Comparison of ENCODE assay signal across 17 cellular contexts in the genomic region with DNA sequence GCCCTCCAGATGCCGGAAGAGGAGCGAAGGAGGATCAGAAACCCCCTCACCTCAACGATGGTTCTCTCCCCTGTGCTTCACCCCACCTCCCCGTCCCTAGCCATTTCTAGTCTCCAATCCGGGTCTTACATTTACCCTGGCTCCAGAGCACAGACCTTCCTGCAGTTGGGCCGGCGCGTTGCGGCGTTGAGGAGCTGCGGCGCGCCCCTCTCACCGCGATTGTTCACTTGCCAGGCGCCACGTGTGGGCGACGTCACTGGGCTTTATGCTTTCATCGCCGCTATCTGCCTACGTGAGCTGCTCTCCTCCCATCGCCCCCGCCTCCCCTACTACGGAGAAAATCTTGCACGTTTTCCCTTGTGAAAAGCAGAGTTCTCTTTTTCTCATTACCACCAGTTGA. TPM values are rescaled to one million over a fixed set of nuclear protein-coding genes. Genes with fewer than 3 reads are reported as not detected.
A peak's percentile ranks its signal among the peaks of the same experiment; 100 is the strongest.
DNase-seq lines count a peak whose midpoint lies in the region; ATAC-seq and TF ChIP-seq lines count a peak whose summit lies in the region.
"Had no signal": no experiment of that assay in that cellular context is flagged by ENCODE, and none has a peak within 500 bp of the region (broad histone marks: within the 10 kb centered on the region; RNA-seq: fewer than 3 reads in every experiment).

A gene with protein sequence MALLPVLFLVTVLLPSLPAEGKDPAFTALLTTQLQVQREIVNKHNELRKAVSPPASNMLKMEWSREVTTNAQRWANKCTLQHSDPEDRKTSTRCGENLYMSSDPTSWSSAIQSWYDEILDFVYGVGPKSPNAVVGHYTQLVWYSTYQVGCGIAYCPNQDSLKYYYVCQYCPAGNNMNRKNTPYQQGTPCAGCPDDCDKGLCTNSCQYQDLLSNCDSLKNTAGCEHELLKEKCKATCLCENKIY (minus strand): TSS at position 198 of the 400 bp plus-strand sequence. CDS start 4,347 bp downstream, outside the sequence.

- in situ Hi-C loops in G401 (cut with HindIII; ENCODE audit: low sequenced_read_pairs), result no loop called here

- H3K9me3 ChIP-seq in H9 (ENCODE audit: control insufficient read depth, low read depth, low read length), result no peaks in the 10 kb centered on the region
- no peaks in the 10 kb centered on the region for H3K9me3 ChIP-seq in suprapubic skin
- H3K9me3 ChIP-seq: BLaER1 treated with 17β-estradiol and CSF1 and Interleukin-3, amounts not matched to agents 10 nM and 100 nM had no signal

- no peak within 1 kb of the TSS for H3K4me3 Mint-ChIP-seq in H9

- TF ChIP-seq EP300 in suprapubic skin (IDR thresholded peaks at IDR 0.05), result no peak

- H3K4me1 Mint-ChIP-seq in H9, result no peaks in the 10 kb centered on the region

- H3K4me1 ChIP-seq in H9 (ENCODE audit: insufficient read depth, low read length) (no peaks in the 10 kb centered on the region), suprapubic skin (no peaks in the 10 kb centered on the region)
- H3K4me1 ChIP-seq: BLaER1 treated with 17β-estradiol and CSF1 and Interleukin-3, amounts not matched to agents 10 nM and 100 nM had no signal

- DNase-seq in H9 (peak; percentile 58), NCI-H510A (lab: John Stamatoyannopoulos, UW) (peak; percentile 69), head of caudate nucleus (peak in 27 of 42 donors; percentile 1 to 57 (median 12)), suprapubic skin (ENCODE audit: low spot score in 2 of 2) (no peak), G401 (ENCODE audit: low spot score) (no peak), GM03348 (ENCODE audit: low spot score) (no peak)
- DNase-seq: activated CD4-positive, alpha-beta T cell treated with anti-CD3 and anti-CD28 coated beads for 1 hour; effector CD4-positive, alpha-beta T cell; mesendoderm; SHP77; stimulated activated naive CD4-positive, alpha-beta T cell treated with Interleukin-2 at 50 U/mL for 16 hours had no signal

- H2BK15ac ChIP-seq in H9 (ENCODE audit: low read depth, low read length), result no peak within 1 kb of the TSS

- H3K27ac ChIP-seq in H9 (ENCODE audit: insufficient read length, low read depth, low read length) (no peak within 1 kb of the TSS), suprapubic skin (no peak within 1 kb of the TSS)
- H3K27ac ChIP-seq: BLaER1 treated with 17β-estradiol and CSF1 and Interleukin-3, amounts not matched to agents 10 nM and 100 nM; cardiac muscle cell; skin epidermis had no signal

- no peak within 1 kb of the TSS for H4K5ac ChIP-seq in H9 (ENCODE audit: insufficient read length, low read depth, low read length)

- no CpG with 5 or more reads among the region's 26 CpGs for WGBS in H9 (ENCODE audit: extremely low coverage, insufficient read length, low lambda C conversion rate)
- WGBS in suprapubic skin, result 55% methylated on average over 25 of the region's 26 CpGs

- no peak within 1 kb of the TSS for H2AFZ ChIP-seq in H9 (ENCODE audit: low read length)

- no peak for TF ChIP-seq CTCF in H9 (conservative IDR thresholded peaks at IDR 0.05)
- TF ChIP-seq CTCF in suprapubic skin (IDR thresholded peaks at IDR 0.05), result no peak

- H3K9me3 Mint-ChIP-seq in H9, result peaks cover 5 to 11% of the 10 kb centered on the region in 2 experiments; a peak in 4 of 5 replicates

- H3K79me2 ChIP-seq in H9 (ENCODE audit: insufficient read depth, low read length), result no peaks in the 10 kb centered on the region

- no peak for TF ChIP-seq POLR2A in suprapubic skin (IDR thresholded peaks at IDR 0.05)

- no peak within 1 kb of the TSS for H2BK120ac ChIP-seq in H9 (ENCODE audit: low read depth, low read length, poor library complexity, severe bottlenecking)

- no peak within 1 kb of the TSS for H3K4me2 ChIP-seq in H9 (ENCODE audit: insufficient read depth, insufficient read length, low read length)
- H3K4me2 ChIP-seq: BLaER1 treated with 17β-estradiol and CSF1 and Interleukin-3, amounts not matched to agents 10 nM and 100 nM had no signal

- H3K79me1 ChIP-seq in H9 (ENCODE audit: insufficient read depth, low read depth, low read length, poor library complexity, severe bottlenecking), result no peaks in the 10 kb centered on the region

- H2BK5ac ChIP-seq in H9 (ENCODE audit: insufficient read length, low read length), result no peak within 1 kb of the TSS

- no peak within 1 kb of the TSS for H3K27ac Mint-ChIP-seq in H9
- H3K27ac Mint-ChIP-seq: activated naive CD4-positive, alpha-beta T cell treated with anti-CD3 and anti-CD28 coated beads, Interleukin-2, amount 50 U/mL, for 72 hours had no signal

- H3K14ac ChIP-seq in H9 (ENCODE audit: insufficient read depth, low read length), result no peak within 1 kb of the TSS

- no peak within 1 kb of the TSS for H2BK12ac ChIP-seq in H9 (ENCODE audit: insufficient read length, low read depth, low read length)

- H3K4ac ChIP-seq in H9 (ENCODE audit: low read depth, low read length), result no peak within 1 kb of the TSS

- H3K4me3 ChIP-seq in suprapubic skin, result peak within 1 kb of the TSS; percentile 23
- H3K4me3 ChIP-seq: BLaER1 treated with 17β-estradiol and CSF1 and Interleukin-3, amounts not matched to agents 10 nM and 100 nM; cardiac muscle cell had no signal

- H4K20me1 ChIP-seq in H9 (ENCODE audit: control insufficient read depth, insufficient read depth, insufficient read length), result no peaks in the 10 kb centered on the region
- H4K20me1 ChIP-seq: BLaER1 treated with 17β-estradiol and CSF1 and Interleukin-3, amounts not matched to agents 10 nM and 100 nM had no signal

- no peak within 1 kb of the TSS for H3T11ph ChIP-seq in H9 (ENCODE audit: low read length)

- H3K23me2 ChIP-seq in H9 (ENCODE audit: insufficient read length, low read depth, low read length, poor library complexity, severe bottlenecking), result no peaks in the 10 kb centered on the region

- no peak within 1 kb of the TSS for H4K8ac ChIP-seq in H9 (replicated peaks; ENCODE audit: insufficient read length, low read depth, low read length)

- H2AK5ac ChIP-seq in H9 (ENCODE audit: insufficient read length, low read length), result no peak within 1 kb of the TSS

- H2BK20ac ChIP-seq in H9 (ENCODE audit: low read depth, low read length, poor library complexity, severe bottlenecking), result no peak within 1 kb of the TSS

- H4K91ac ChIP-seq in H9 (ENCODE audit: insufficient read length, low read depth, low read length), result no peak within 1 kb of the TSS

- no peak for ATAC-seq in HG03175 (IDR thresholded peaks at IDR 0.05; ENCODE audit: unreplicated experiment)
- ATAC-seq: activated naive CD4-positive, alpha-beta T cell treated with anti-CD3 and anti-CD28 coated beads, Interleukin-2, amount 50 U/mL, for 72 hours had no signal

- no peaks in the 10 kb centered on the region for H3K27me3 Mint-ChIP-seq in H9 (ENCODE audit: low read depth)

- H3K36me3 Mint-ChIP-seq in H9 (ENCODE audit: insufficient read depth in 1 of 3, low read depth in 3 of 3), result peaks cover under 1 to 8% (median 1%) of the 10 kb centered on the region in 3 experiments; a peak in 3 of 7 replicates

- no peak within 1 kb of the TSS for H3K23ac ChIP-seq in H9 (ENCODE audit: insufficient read length, low read depth, low read length)

- H3K27me3 ChIP-seq in H9 (ENCODE audit: insufficient read depth, low read length) (no peaks in the 10 kb centered on the region), suprapubic skin (no peaks in the 10 kb centered on the region)
- H3K27me3 ChIP-seq: BLaER1 treated with 17β-estradiol and CSF1 and Interleukin-3, amounts not matched to agents 10 nM and 100 nM; cardiac muscle cell had no signal

- no peaks in the 10 kb centered on the region for H3K36me3 ChIP-seq in suprapubic skin
- H3K36me3 ChIP-seq: BLaER1 treated with 17β-estradiol and CSF1 and Interleukin-3, amounts not matched to agents 10 nM and 100 nM; cardiac muscle cell had no signal

- H3K9ac ChIP-seq in H9 (ENCODE audit: extremely low read depth, insufficient read length, low read length), result no peak within 1 kb of the TSS
- H3K9ac ChIP-seq: BLaER1 treated with 17β-estradiol and CSF1 and Interleukin-3, amounts not matched to agents 10 nM and 100 nM had no signal

- intact Hi-C loops in head of caudate nucleus (cut with DNase I), result no loop called here

- H3K56ac ChIP-seq in H9 (ENCODE audit: insufficient read length, low read depth, low read length), result no peak within 1 kb of the TSS

- peak within 1 kb of the TSS; percentile 37 for H3K18ac ChIP-seq in H9 (ENCODE audit: insufficient read length, low read depth, low read length)

RNA-seq across cellular contexts. Expression of the gene that starts here (rescaled TPM):
- not detected in 2 replicates for total RNA-seq in H9 (2021)
- total RNA-seq in suprapubic skin, result under 1 TPM in 1 of 4 donors, not detected in 3; 0.59 TPM
- not detected in 2 replicates for total RNA-seq in G401 (2014; rRNA removed; shearing (Covaris generic))
- total RNA-seq: activated naive CD4-positive, alpha-beta T cell treated with anti-CD3 and anti-CD28 coated beads, Interleukin-2, amount 50 U/mL, for 72 hours; cardiac muscle cell; fibroblast of villous mesenchyme had no signal

Comparison
In these comparisons a context has a peak if more than half of its experiments do, and no peak if none do; other contexts are left out.
1. Peak in DNase-seq in H9; RNA of the gene not detected or under 1 TPM.
2. DNase-seq: peak in NCI-H510A (single experiment) and head of caudate nucleus (27 of 42); none in suprapubic skin (0 of 2), G401 (single experiment) and GM03348 (single experiment).